16 cellular contexts compared by ENCODE assay signal in genomic region chr12:20420557-20420956, GRCh38. TPM values are rescaled to one million over a fixed set of nuclear protein-coding genes. Genes with fewer than 3 reads are reported as not detected.
A peak's percentile ranks its signal among the peaks of the same experiment; 100 is the strongest.
DNase-seq lines count a peak whose midpoint lies in the region; ATAC-seq and TF ChIP-seq lines count a peak whose summit lies in the region.
"Had no signal": no experiment of that assay in that cellular context is flagged by ENCODE, and none has a peak within 500 bp of the region (broad histone marks: within the 10 kb centered on the region; RNA-seq: fewer than 3 reads in every experiment).

No MANE protein-coding gene starts in this region.

- whole genome bisulfite sequencing in mesenchymal stem cell = 92% methylated on average over 5 of the region's 6 CpGs

- H2BK12ac ChIP-seq in mesenchymal stem cell (ENCODE audit: low read length in 2 of 2) = no peak overlapping the region

- H3K27me3 Mint-ChIP-seq in nephron (ENCODE audit: low read depth) (no peaks in the 10 kb centered on the region), chondrocyte (ENCODE audit: low read depth) (no peaks in the 10 kb centered on the region)

- H2BK15ac ChIP-seq in mesenchymal stem cell (ENCODE audit: low read depth, poor library complexity, severe bottlenecking) = no peak overlapping the region

- H2BK120ac ChIP-seq in mesenchymal stem cell (ENCODE audit: low read depth, low read length) = no peak overlapping the region

- H3K14ac ChIP-seq in mesenchymal stem cell (ENCODE audit: low read length in 2 of 2) = no peak overlapping the region

- H3K23ac ChIP-seq in mesenchymal stem cell (ENCODE audit: low read length in 2 of 2) = no peak overlapping the region

- H3K27me3 ChIP-seq in right atrium auricular region (no peaks in the 10 kb centered on the region), thoracic aorta (replicated peaks; ENCODE audit: insufficient read depth) (no peaks in the 10 kb centered on the region), mesenchymal stem cell (ENCODE audit: control insufficient read depth in 1 of 2, insufficient read depth in 1 of 2, low read length in 2 of 2) (no peaks in the 10 kb centered on the region)
- H3K27me3 ChIP-seq: BLaER1, MG63 had no signal

- H4K91ac ChIP-seq in mesenchymal stem cell (ENCODE audit: low read length) = no peak overlapping the region

- H3K36me3 ChIP-seq in right atrium auricular region = no peaks in the 10 kb centered on the region
- H3K36me3 ChIP-seq in thoracic aorta = no peaks in the 10 kb centered on the region
- no peaks in the 10 kb centered on the region for H3K36me3 ChIP-seq in mesenchymal stem cell (ENCODE audit: control insufficient read depth in 1 of 2, insufficient read depth in 2 of 2, low read depth in 1 of 2, low read length in 2 of 2)
- H3K36me3 ChIP-seq: BLaER1, MG63 had no signal

- H2BK5ac ChIP-seq in mesenchymal stem cell (ENCODE audit: low read depth, low read length, poor library complexity, severe bottlenecking) = no peak overlapping the region

- TF ChIP-seq CTCF in right atrium auricular region (IDR thresholded peaks at IDR 0.05) = no peak
- no peak for TF ChIP-seq CTCF in nephron (IDR thresholded peaks at IDR 0.05; ENCODE audit: unreplicated experiment in 3 of 3)
- no peak for TF ChIP-seq CTCF in thoracic aorta (IDR thresholded peaks at IDR 0.05)
- no peak for TF ChIP-seq CTCF in chondrocyte (IDR thresholded peaks at IDR 0.05)

- ATAC-seq in Right ventricle myocardium superior (ENCODE audit: poor library complexity) (peak; percentile 10), thoracic aorta (ENCODE audit: insufficient number of reproducible peaks, low FRiP score, low read depth) (peak; percentile 50), HG03342 (IDR thresholded peaks at IDR 0.05; ENCODE audit: unreplicated experiment) (no peak)

- H3K27ac Mint-ChIP-seq in nephron = peak overlapping the region in 2 of 3 experiments; percentile 69 to 81
- H3K27ac Mint-ChIP-seq in chondrocyte (ENCODE audit: unreplicated experiment) = no peak overlapping the region

- peak overlapping the region; percentile 25 to 77 for H3K27ac ChIP-seq in right atrium auricular region
- H3K27ac ChIP-seq in thoracic aorta = no peak overlapping the region
- H3K27ac ChIP-seq in mesenchymal stem cell (ENCODE audit: low read length, poor library complexity, severe bottlenecking) = no peak overlapping the region
- H3K27ac ChIP-seq: 22Rv1, BLaER1, PC-9 had no signal

- H3K4me1 Mint-ChIP-seq in nephron (peaks cover 17% of the 10 kb centered on the region), chondrocyte (ENCODE audit: low read depth) (peaks cover 50% of the 10 kb centered on the region)

- intact Hi-C loops in Right ventricle myocardium superior (cut with DNase I) = no loop called here
- intact Hi-C loops in cardiac septum (cut with DNase I) = no loop called here

- H3K9me3 ChIP-seq in right atrium auricular region = no peaks in the 10 kb centered on the region
- no peaks in the 10 kb centered on the region for H3K9me3 ChIP-seq in thoracic aorta
- no peaks in the 10 kb centered on the region for H3K9me3 ChIP-seq in mesenchymal stem cell (ENCODE audit: control insufficient read depth, low read length)
- H3K9me3 ChIP-seq: BLaER1, MG63 had no signal

- no peak overlapping the region for H2AK5ac ChIP-seq in mesenchymal stem cell (ENCODE audit: low read length, severe bottlenecking)

- no peaks in the 10 kb centered on the region for H3K36me3 Mint-ChIP-seq in nephron (ENCODE audit: low read depth)
- H3K36me3 Mint-ChIP-seq in chondrocyte (ENCODE audit: low read depth) = peaks cover 1% of the 10 kb centered on the region

- peaks cover 0 to 48% of the 10 kb centered on the region in 2 donors for H3K4me1 ChIP-seq in right atrium auricular region
- H3K4me1 ChIP-seq in thoracic aorta (ENCODE audit: control insufficient read depth in 1 of 2, low read depth in 2 of 2) = peaks cover 21 to 67% of the 10 kb centered on the region in 2 donors
- no peaks in the 10 kb centered on the region for H3K4me1 ChIP-seq in mesenchymal stem cell (ENCODE audit: control insufficient read depth, insufficient read depth, low read depth, low read length)

- H3K4me3 ChIP-seq in right atrium auricular region = no peak overlapping the region
- no peak overlapping the region for H3K4me3 ChIP-seq in thoracic aorta
- H3K4me3 ChIP-seq in mesenchymal stem cell (ENCODE audit: insufficient read depth in 1 of 2, low read depth in 1 of 2, low read length in 2 of 2) = no peak overlapping the region
- H3K4me3 ChIP-seq: BLaER1, MG63, PC-9 had no signal

- DNase-seq in Right ventricle myocardium superior (no peak), cardiac septum (ENCODE audit: low spot score) (no peak), right atrium auricular region (ENCODE audit: low spot score) (no peak), thoracic aorta (ENCODE audit: low spot score) (no peak), chondrocyte (ENCODE audit: low spot score) (no peak), mesenchymal stem cell (no peak)
- DNase-seq: KG1, MG63, NCI-H1105, NCI-H187, NCI-H69, PC-9 had no signal

- no peak overlapping the region for H3K18ac ChIP-seq in mesenchymal stem cell (ENCODE audit: low read depth in 1 of 2, low read length in 2 of 2)

- H3K4me3 Mint-ChIP-seq in nephron (no peak overlapping the region), chondrocyte (ENCODE audit: unreplicated experiment) (no peak overlapping the region)

- H3K4ac ChIP-seq in mesenchymal stem cell (ENCODE audit: low read depth in 1 of 2, low read length in 2 of 2) = no peak overlapping the region

- H4K8ac ChIP-seq in mesenchymal stem cell (ENCODE audit: low read length) = no peak overlapping the region

- H2AFZ ChIP-seq in mesenchymal stem cell (ENCODE audit: low read depth, low read length) = no peak overlapping the region
- H2AFZ ChIP-seq: PC-9 had no signal

- no peaks in the 10 kb centered on the region for H3K9me3 Mint-ChIP-seq in nephron
- H3K9me3 Mint-ChIP-seq in chondrocyte (ENCODE audit: low read depth) = no peaks in the 10 kb centered on the region

- no peaks in the 10 kb centered on the region for H3K79me1 ChIP-seq in mesenchymal stem cell (replicated peaks; ENCODE audit: low read length, poor library complexity, severe bottlenecking)

- no peak overlapping the region for H3K4me2 ChIP-seq in mesenchymal stem cell (ENCODE audit: low read length, poor library complexity, severe bottlenecking)
- H3K4me2 ChIP-seq: BLaER1, PC-9 had no signal

- no peak overlapping the region for H3K9ac ChIP-seq in mesenchymal stem cell (ENCODE audit: low read length)
- H3K9ac ChIP-seq: BLaER1 had no signal

RNA-seq across cellular contexts. Expression of gene PDE3A, which starts 52.2 kb away (rescaled TPM):
- 153 TPM for total RNA-seq in Right ventricle myocardium superior
- 132 TPM for total RNA-seq in cardiac septum
- total RNA-seq in right atrium auricular region = 100 to 1,000 TPM in 1 of 2 donors, 10 to 100 TPM in 1; 80.7 to 127 TPM
- 100 to 1,000 TPM in 1 of 2 donors, 10 to 100 TPM in 1; 78.3 to 110 TPM for total RNA-seq in thoracic aorta
- 20.6 to 27.9 TPM (median 27.9 TPM) in 3 replicates for total RNA-seq in chondrocyte
- polyA plus RNA-seq in mesenchymal stem cell (2013, experiment 1 of 2) = 5.0 TPM
- 4.5 TPM for polyA plus RNA-seq in mesenchymal stem cell (2013, experiment 2 of 2)
- total RNA-seq: PC-9 had no signal

Comparison
In these comparisons a context has a peak if more than half of its experiments do, and no peak if none do; other contexts are left out.
1. H3K27ac ChIP-seq: peak in right atrium auricular region (2 of 2); none in thoracic aorta (0 of 2) and mesenchymal stem cell (single experiment).